27 cellular contexts compared by ENCODE assay signal in genomic region chr20:958936-959815, GRCh38. TPM values are rescaled to one million over a fixed set of nuclear protein-coding genes. Genes with fewer than 3 reads are reported as not detected.
DNase-seq lines count a peak whose midpoint lies in the region; ATAC-seq, FAIRE-seq and TF ChIP-seq lines count a peak whose summit lies in the region.
"Had no signal": no experiment of that assay in that cellular context is flagged by ENCODE, and none has a peak within 500 bp of the region (broad histone marks: within the 10 kb centered on the region; RNA-seq: fewer than 3 reads in every experiment).

No MANE protein-coding gene starts in this region.

- POLR2A ChIA-PET in K562 (lab: Yijun Ruan, JAX) (interaction anchor here (0.6 to 0.7 kb wide), 4 partner anchors 30 to 276 kb away, joined by 3 read pairs; no protein-coding TSS in a partner anchor), RWPE1 (lab: Yijun Ruan, JAX; ENCODE audit: low non-redundant PET) (no interaction called here)

- H2AFZ ChIP-seq in K562 (ENCODE audit: low read depth, low read length) (no peak overlapping the region), neural progenitor cell (replicated peaks) (no peak overlapping the region)
- H2AFZ ChIP-seq: PC-9 had no signal

- intact Hi-C loops in K562 (cut with micrococcal nuclease): no loop called here

- H3K27ac Mint-ChIP-seq in stimulated activated naive CD8-positive, alpha-beta T cell treated with anti-CD3 and anti-CD28 coated beads, Interleukin-15, amount 100 ng/mL, for 72 hours: no peak overlapping the region
- no peak overlapping the region for H3K27ac Mint-ChIP-seq in neural progenitor cell
- H3K27ac Mint-ChIP-seq: CD4-positive, alpha-beta T cell; HFFc6 had no signal

- no peak for TF ChIP-seq RAD21 in K562 (CRISPR knock-in tag; conservative IDR thresholded peaks at IDR 0.05 in 1 of 2, IDR thresholded peaks at IDR 0.05 in 1 of 2)

- H3K4me2 ChIP-seq in K562 (ENCODE audit: insufficient read depth, low read length): no peak overlapping the region
- no peak overlapping the region for H3K4me2 ChIP-seq in neural progenitor cell
- H3K4me2 ChIP-seq: PC-9 had no signal

- CTCF ChIA-PET in K562 (lab: Yijun Ruan, JAX; ENCODE audit: low intra/inter-chr PET ratio): interaction anchor here (0.6 kb wide), 2 partner anchors 143 to 394 kb away, joined by 4 read pairs; no protein-coding TSS in a partner anchor
- CTCF ChIA-PET in RWPE1 (lab: Yijun Ruan, JAX): interaction anchor here (0.6 to 1.5 kb wide), 3 partner anchors 14 to 149 kb away, joined by 3 to 5 read pairs (median 3); no protein-coding TSS in a partner anchor

- H3K9me1 ChIP-seq in K562 (ENCODE audit: control insufficient read depth, insufficient read depth, low read length): no peaks in the 10 kb centered on the region

- H3K4me3 ChIP-seq in K562 (no peak overlapping the region), neural progenitor cell (no peak overlapping the region)
- H3K4me3 ChIP-seq: GM12878, PC-9 had no signal

- H3K4me1 ChIP-seq in K562 (replicated peaks in 1 of 2; ENCODE audit: control insufficient read depth in 2 of 2, insufficient read depth in 2 of 2, low read length in 2 of 2): peaks cover 0 to 9% of the 10 kb centered on the region in 2 experiments; a peak in 2 of 5 replicates
- no peaks in the 10 kb centered on the region for H3K4me1 ChIP-seq in neural progenitor cell
- H3K4me1 ChIP-seq: BE2C had no signal

- TF ChIP-seq CTCF in K562 (IDR thresholded peaks at IDR 0.05 in 2 of 3, conservative IDR thresholded peaks at IDR 0.05 in 1 of 3; ENCODE audit: insufficient read depth in 2 of 3, low read depth in 1 of 3, low read length in 3 of 3): no peak
- TF ChIP-seq CTCF in neural progenitor cell (IDR thresholded peaks at IDR 0.05): no peak
- TF ChIP-seq CTCF in RWPE1 (conservative IDR thresholded peaks at IDR 0.05; ENCODE audit: low read depth): no peak

- no peak for TF ChIP-seq POLR2A in K562 (conservative IDR thresholded peaks at IDR 0.05)

- no TSS peak for BruUV-seq in K562 (replicated peaks; lab: Mats Ljungman, UMichigan)

- no peaks in the 10 kb centered on the region for H3K9me3 ChIP-seq in K562 (replicated peaks; ENCODE audit: control insufficient read depth, insufficient read depth, low read depth, low read length)
- no peaks in the 10 kb centered on the region for H3K9me3 ChIP-seq in neural progenitor cell (ENCODE audit: low read depth)
- H3K9me3 ChIP-seq: BE2C had no signal

- in situ Hi-C loops in K562 (cut with MboI): no loop called here

- peaks cover 8 to 58% of the 10 kb centered on the region in 2 experiments for H3K27me3 ChIP-seq in K562 (ENCODE audit: control insufficient read depth in 2 of 2, insufficient read depth in 2 of 2, low read length in 2 of 2)
- no peaks in the 10 kb centered on the region for H3K27me3 ChIP-seq in neural progenitor cell
- H3K27me3 ChIP-seq: BE2C had no signal

- ATAC-seq in stimulated activated naive CD8-positive, alpha-beta T cell treated with anti-CD3 and anti-CD28 coated beads, Interleukin-15, amount 100 ng/mL, for 72 hours: peak; percentile 35
- no peak for ATAC-seq in stimulated activated naive CD8-positive, alpha-beta T cell treated with anti-CD3 and anti-CD28 coated beads, Interleukin-15, Interleukin-2, amounts not matched to agents 100 U/mL and 50 U/mL, for 24 hours
- ATAC-seq in K562: no peak
- no peak for ATAC-seq in activated T-cell treated with anti-CD3 and anti-CD28 coated beads, Interleukin-2, amount 50 U/mL, for 4 hours
- ATAC-seq: GM12878 had no signal

- H3K27ac ChIP-seq in K562 (ENCODE audit: extremely low read depth, low read depth, low read length) (no peak overlapping the region), neural progenitor cell (no peak overlapping the region), RWPE1 (no peak overlapping the region)
- H3K27ac ChIP-seq: PC-9 had no signal

- H4K20me1 ChIP-seq in K562 (replicated peaks; ENCODE audit: control insufficient read depth, insufficient read depth, low read length) (no peaks in the 10 kb centered on the region), neural progenitor cell (ENCODE audit: low read depth) (no peaks in the 10 kb centered on the region)

- FAIRE-seq in K562 (lab: Jason Lieb, UNC): no peak
- FAIRE-seq: GM12878 had no signal

- no peaks in the 10 kb centered on the region for H3K36me3 Mint-ChIP-seq in neural progenitor cell
- H3K36me3 Mint-ChIP-seq in activated T-cell treated with anti-CD3 and anti-CD28 coated beads, Interleukin-2, amount 50 U/mL, for 4 hours (ENCODE audit: insufficient read depth): no peaks in the 10 kb centered on the region

- H3K4me1 Mint-ChIP-seq in stimulated activated naive CD8-positive, alpha-beta T cell treated with anti-CD3 and anti-CD28 coated beads, Interleukin-15, amount 100 ng/mL, for 72 hours: peaks cover 6% of the 10 kb centered on the region
- no peaks in the 10 kb centered on the region for H3K4me1 Mint-ChIP-seq in neural progenitor cell
- H3K4me1 Mint-ChIP-seq in activated T-cell treated with anti-CD3 and anti-CD28 coated beads, Interleukin-2, amount 50 U/mL, for 4 hours (ENCODE audit: low read depth): peaks cover 2% of the 10 kb centered on the region

- H3K36me3 ChIP-seq in K562 (ENCODE audit: control insufficient read depth, insufficient read depth, low read length) (no peaks in the 10 kb centered on the region), neural progenitor cell (no peaks in the 10 kb centered on the region)
- H3K36me3 ChIP-seq: BE2C had no signal

- H3F3A ChIP-seq in neural progenitor cell (ENCODE audit: low read depth): no peaks in the 10 kb centered on the region

- H3K4me3 Mint-ChIP-seq in stimulated activated naive CD8-positive, alpha-beta T cell treated with anti-CD3 and anti-CD28 coated beads, Interleukin-15, amount 100 ng/mL, for 72 hours: no peak overlapping the region
- no peak overlapping the region for H3K4me3 Mint-ChIP-seq in neural progenitor cell
- H3K4me3 Mint-ChIP-seq in activated T-cell treated with anti-CD3 and anti-CD28 coated beads, Interleukin-2, amount 50 U/mL, for 4 hours: no peak overlapping the region
- H3K4me3 Mint-ChIP-seq: CD4-positive, alpha-beta T cell; HFFc6 had no signal

- 3% methylated on average over 9 of the region's 19 CpGs for WGBS in K562 (ENCODE audit: insufficient coverage, low coverage, missing lambda C conversion rate)

- H3K9ac ChIP-seq in K562 (ENCODE audit: insufficient read depth in 1 of 2, low read depth in 2 of 2, low read length in 2 of 2): 0 out of 4 replicates have a peak overlapping the region, but pooled peaks of 1 of the 2 experiments have one; percentile 4
- no peak overlapping the region for H3K9ac ChIP-seq in neural progenitor cell

- no peaks in the 10 kb centered on the region for H3K9me3 Mint-ChIP-seq in stimulated activated naive CD8-positive, alpha-beta T cell treated with anti-CD3 and anti-CD28 coated beads, Interleukin-15, amount 100 ng/mL, for 72 hours
- H3K9me3 Mint-ChIP-seq in neural progenitor cell: peaks cover 2% of the 10 kb centered on the region
- H3K9me3 Mint-ChIP-seq in activated T-cell treated with anti-CD3 and anti-CD28 coated beads, Interleukin-2, amount 50 U/mL, for 4 hours: no peaks in the 10 kb centered on the region
- H3K9me3 Mint-ChIP-seq: CD4-positive, alpha-beta T cell; HFFc6 had no signal

- peak in 1 of 2 donors; percentile 14 for DNase-seq in stimulated activated naive CD8-positive, alpha-beta T cell treated with anti-CD3 and anti-CD28 coated beads, Interleukin-15, amount 100 ng/mL, for 72 hours
- no peak for DNase-seq in stimulated activated naive CD8-positive, alpha-beta T cell treated with anti-CD3 and anti-CD28 coated beads, Interleukin-15, Interleukin-2, amounts not matched to agents 100 U/mL and 50 U/mL, for 24 hours
- DNase-seq in K562 (ENCODE audit: extremely low read depth in 1 of 4, low spot score in 3 of 4) (no peak), neural progenitor cell (ENCODE audit: low spot score) (peak; percentile 23), RWPE1 (ENCODE audit: low spot score) (no peak)
- DNase-seq in effector CD8-positive, alpha-beta T cell (lab: John Stamatoyannopoulos, UW): no peak
- no peak for DNase-seq in activated T-cell treated with anti-CD3 and anti-CD28 coated beads, Interleukin-2, amount 50 U/mL, for 4 hours
- DNase-seq: BE2C; CD4-positive, alpha-beta T cell; COR-L47; DMS 273 treated with DMSO at 0.1 percent for 48 hours; DND-41; HFFc6; KBM-7; MM.1S; NCI-H1048; NCI-H1436; NCI-H187 treated with DMSO at 0.1 percent for 48 hours; NCI-H2227 treated with DMSO at 0.1 percent for 48 hours; NCI-H510A treated with DMSO at 0.1 percent for 48 hours; NCI-H748 treated with DMSO at 0.1 percent for 48 hours; PC-9; RPMI8226; SHP77 treated with DMSO at 0.1 percent for 48 hours had no signal

- peaks cover 40% of the 10 kb centered on the region for H3K27me3 Mint-ChIP-seq in stimulated activated naive CD8-positive, alpha-beta T cell treated with anti-CD3 and anti-CD28 coated beads, Interleukin-15, amount 100 ng/mL, for 72 hours
- H3K27me3 Mint-ChIP-seq in neural progenitor cell (ENCODE audit: insufficient read depth, low read depth): peaks cover 15% of the 10 kb centered on the region
- H3K27me3 Mint-ChIP-seq in activated T-cell treated with anti-CD3 and anti-CD28 coated beads, Interleukin-2, amount 50 U/mL, for 4 hours (ENCODE audit: low read depth): peaks cover 27% of the 10 kb centered on the region

- no peaks in the 10 kb centered on the region for H3K79me2 ChIP-seq in K562 (ENCODE audit: control insufficient read depth, insufficient read depth, low read length)
- no peaks in the 10 kb centered on the region for H3K79me2 ChIP-seq in neural progenitor cell (ENCODE audit: low read depth)

- TF ChIP-seq EP300 in K562 (IDR thresholded peaks at IDR 0.05; ENCODE audit: low read length): no peak

RNA-seq across cellular contexts. Expression of gene RSPO4, which starts 42.9 kb away (rescaled TPM):
- 0.14 TPM in 1 of 2 replicates, not detected in the other for total RNA-seq in K562 (2011; cell fraction: chromatin; rRNA removed; ENCODE audit: low replicate concordance)
- total RNA-seq in K562 (2011; cell fraction: nucleolus; rRNA removed): not detected in 2 replicates
- total RNA-seq in K562 (2011; cell fraction: nucleoplasm; rRNA removed): not detected in 2 replicates
- total RNA-seq in K562 (2014; rRNA removed) (not detected in 2 replicates), K562 (2014; rRNA removed; fragmentation: Illumina TruSeq; extraction: Trizol) (not detected in 2 replicates), K562 (2015; rRNA removed; fragmentation: Illumina TruSeq; extraction: Trizol) (not detected in 2 replicates), K562 (2021) (0.09 TPM in 1 of 2 replicates, not detected in the other), neural progenitor cell (ENCODE audit: low replicate concordance) (0.26 and 1.0 TPM in 2 replicates)
- polyA plus RNA-seq in K562 (2011; rRNA removed) (not detected in 2 replicates), K562 (2014; fragmentation: Illumina TruSeq; extraction: Trizol) (0.04 TPM in 1 of 2 replicates, not detected in the other), K562 (2014; fragmentation: Nextera tagmentation; extraction: Ambion mirVana) (not detected), K562 (2014; rRNA removed) (0.34 TPM in 1 of 2 replicates, not detected in the other)
- polyA plus RNA-seq in K562 (2011; cell fraction: cytosol; rRNA removed): not detected in 2 replicates
- 0.06 TPM in 2 replicates for polyA plus RNA-seq in K562 (2011; cell fraction: nucleus; rRNA removed)
- polyA plus RNA-seq in K562 (2012): 0.10 and 0.12 TPM in 2 replicates
- polyA minus RNA-seq in K562 (2011; rRNA and poly(A)+ RNA removed): not detected in 2 replicates
- polyA minus RNA-seq in K562 (2011; cell fraction: cytosol; rRNA and poly(A)+ RNA removed): not detected in 2 replicates
- polyA minus RNA-seq in K562 (2011; cell fraction: nucleus; rRNA and poly(A)+ RNA removed): not detected in 2 replicates
- total RNA-seq in activated T-cell treated with anti-CD3 and anti-CD28 coated beads, Interleukin-2, amount 50 U/mL, for 4 hours: not detected
- total RNA-seq: A673, GM12878, H4, HFFc6, PC-9 had no signal

RNA-seq across cellular contexts. Expression of gene ANGPT4, which starts 43.0 kb away (rescaled TPM):
- not detected in 2 replicates for total RNA-seq in K562 (2011; cell fraction: chromatin; rRNA removed; ENCODE audit: low replicate concordance)
- total RNA-seq in K562 (2011; cell fraction: nucleolus; rRNA removed): not detected in 2 replicates
- total RNA-seq in K562 (2011; cell fraction: nucleoplasm; rRNA removed): not detected in 2 replicates
- total RNA-seq in K562 (2014; rRNA removed) (not detected in 2 replicates), K562 (2014; rRNA removed; fragmentation: Illumina TruSeq; extraction: Trizol) (not detected in 2 replicates), K562 (2015; rRNA removed; fragmentation: Illumina TruSeq; extraction: Trizol) (not detected in 2 replicates), K562 (2021) (not detected in 2 replicates), neural progenitor cell (ENCODE audit: low replicate concordance) (0.06 and 0.19 TPM in 2 replicates)
- polyA plus RNA-seq in K562 (2011; rRNA removed) (not detected in 2 replicates), K562 (2014; fragmentation: Illumina TruSeq; extraction: Trizol) (not detected in 2 replicates), K562 (2014; fragmentation: Nextera tagmentation; extraction: Ambion mirVana) (not detected), K562 (2014; rRNA removed) (not detected in 2 replicates)
- polyA plus RNA-seq in K562 (2011; cell fraction: cytosol; rRNA removed): not detected in 2 replicates
- polyA plus RNA-seq in K562 (2011; cell fraction: nucleus; rRNA removed): not detected in 2 replicates
- polyA plus RNA-seq in K562 (2012): not detected in 2 replicates
- polyA minus RNA-seq in K562 (2011; rRNA and poly(A)+ RNA removed): not detected in 2 replicates
- polyA minus RNA-seq in K562 (2011; cell fraction: cytosol; rRNA and poly(A)+ RNA removed): not detected in 2 replicates
- polyA minus RNA-seq in K562 (2011; cell fraction: nucleus; rRNA and poly(A)+ RNA removed): not detected in 2 replicates
- total RNA-seq in activated T-cell treated with anti-CD3 and anti-CD28 coated beads, Interleukin-2, amount 50 U/mL, for 4 hours: not detected
- total RNA-seq: A673; CD4-positive, alpha-beta T cell; GM12878; HFFc6; PC-9 had no signal
